In the genomic region with DNA sequence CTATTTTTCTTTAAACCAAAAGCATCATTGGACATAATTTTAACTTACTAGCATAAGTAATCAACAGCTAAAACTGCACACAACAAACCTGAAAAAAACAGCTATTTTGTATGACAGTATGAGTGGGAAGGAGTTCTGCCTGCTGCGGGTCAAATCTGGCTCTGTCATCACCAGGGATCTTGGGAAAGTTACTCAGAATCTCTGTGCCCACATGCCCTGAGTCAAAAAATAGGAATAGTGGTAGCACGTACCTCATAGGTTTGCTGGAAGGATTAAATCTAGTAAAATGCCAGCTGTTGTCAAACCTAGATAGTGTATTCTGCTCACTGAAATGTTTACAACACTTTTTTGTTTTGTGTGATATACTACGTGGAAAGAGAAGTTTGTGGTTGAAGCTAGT, we compare ENCODE assay signal across 8 cellular contexts. TPM values are rescaled to one million over a fixed set of nuclear protein-coding genes. Genes with fewer than 3 reads are reported as not detected.
DNase-seq lines count a peak whose midpoint lies in the region; FAIRE-seq and TF ChIP-seq lines count a peak whose summit lies in the region.

No MANE protein-coding gene starts in this region.

- TF ChIP-seq CTCF in hepatocyte (IDR thresholded peaks at IDR 0.05; ENCODE audit: poor library complexity) (no peak), spleen (IDR thresholded peaks at IDR 0.05 in 8 of 11, conservative IDR thresholded peaks at IDR 0.05 in 3 of 11) (no peak)

- peaks cover 25% of the 10 kb centered on the region for H3K36me3 Mint-ChIP-seq in activated CD4-positive, alpha-beta memory T cell treated with anti-CD3 and anti-CD28 coated beads for 36 hours

- no peak overlapping the region for H2AFZ ChIP-seq in hepatocyte

- WGBS in hepatocyte (ENCODE audit: low lambda C conversion rate, missing lambda C conversion rate) = 40% methylated on average over 3 of the region's 3 CpGs
- whole genome bisulfite sequencing in spleen, 5 donors = 36 to 64% (median 41%) methylated on average over 3 of the region's 3 CpGs

- H3K27me3 ChIP-seq in hepatocyte (no peaks in the 10 kb centered on the region), spleen (replicated peaks in 1 of 7) (peaks cover 0 to 18% (median 0%) of the 10 kb centered on the region in 7 donors)

- peak overlapping the region; percentile 87 for H3K4me2 ChIP-seq in hepatocyte

- H3K4me1 Mint-ChIP-seq in activated CD4-positive, alpha-beta memory T cell treated with anti-CD3 and anti-CD28 coated beads for 36 hours (ENCODE audit: low read depth) = peaks cover 41% of the 10 kb centered on the region

- peak overlapping the region; percentile 99 for H3K27ac Mint-ChIP-seq in activated CD4-positive, alpha-beta memory T cell treated with anti-CD3 and anti-CD28 coated beads for 36 hours

- H3K27ac ChIP-seq in hepatocyte (peak overlapping the region; percentile 96), spleen (peak overlapping the region in 6 of 8 donors; percentile 90 to 95 (median 94))

- TF ChIP-seq POLR2A in spleen (IDR thresholded peaks at IDR 0.05) (no peak), H54 (IDR thresholded peaks at IDR 0.05; ENCODE audit: low read depth, low read length) (no peak)

- CTCF ChIA-PET in activated CD4-positive, alpha-beta memory T cell treated with anti-CD3 and anti-CD28 coated beads for 36 hours (lab: Charles Lee) = interaction anchor here (0.6 to 2.7 kb wide), 5 partner anchors 9 to 569 kb away, joined by 3 to 21 read pairs (median 4); no protein-coding TSS in a partner anchor

- POLR2A ChIA-PET in activated CD4-positive, alpha-beta memory T cell treated with anti-CD3 and anti-CD28 coated beads for 36 hours (lab: Charles Lee) = interaction anchor here (0.8 to 5.5 kb wide), 7 partner anchors 9 to 396 kb away, joined by 3 to 54 read pairs (median 5); a partner anchor contains a TSS

- H3K4me3 Mint-ChIP-seq in activated CD4-positive, alpha-beta memory T cell treated with anti-CD3 and anti-CD28 coated beads for 36 hours = peak overlapping the region; percentile 94

- H3K4me1 ChIP-seq in hepatocyte (ENCODE audit: insufficient read depth) = peaks cover 6% of the 10 kb centered on the region
- peaks cover 14 to 37% (median 23%) of the 10 kb centered on the region in 6 donors for H3K4me1 ChIP-seq in spleen

- no peaks in the 10 kb centered on the region for H4K20me1 ChIP-seq in hepatocyte (ENCODE audit: insufficient read depth, poor library complexity, severe bottlenecking)

- peak; percentile 6 for DNase-seq in HCEC 1CT
- peak; percentile 18 for DNase-seq in activated CD4-positive, alpha-beta memory T cell treated with anti-CD3 and anti-CD28 coated beads for 36 hours
- DNase-seq in hepatocyte (ENCODE audit: low spot score) = no peak
- DNase-seq in spleen = no peak
- no peak for DNase-seq in GF-D8 (lab: John Stamatoyannopoulos, UW)
- DNase-seq in NCI-H2029 treated with DMSO at 0.1 percent for 48 hours (lab: John Stamatoyannopoulos, UW) = no peak
- DNase-seq in H54 (ENCODE audit: insufficient read length, low spot score) = no peak
- DNase-seq in COLO829 (ENCODE audit: low spot score) = no peak

- peaks cover 25% of the 10 kb centered on the region for H3K79me2 ChIP-seq in hepatocyte

- intact Hi-C loops in activated CD4-positive, alpha-beta memory T cell treated with anti-CD3 and anti-CD28 coated beads for 36 hours (cut with micrococcal nuclease) = loop anchor here (10.0 kb wide), 1 partner anchor 702 kb away; a partner anchor contains a TSS
- intact Hi-C loops in spleen (cut with DNase I; ENCODE audit: low total_unique reads) = no loop called here

- H3K27me3 Mint-ChIP-seq in activated CD4-positive, alpha-beta memory T cell treated with anti-CD3 and anti-CD28 coated beads for 36 hours = no peaks in the 10 kb centered on the region

- peak overlapping the region; percentile 47 for H3K4me3 ChIP-seq in hepatocyte
- H3K4me3 ChIP-seq in spleen = peak overlapping the region; percentile 54 to 88 (median 64)

- H3K9me3 ChIP-seq in hepatocyte (ENCODE audit: low read depth) (no peaks in the 10 kb centered on the region), spleen (no peaks in the 10 kb centered on the region)

- H3K36me3 ChIP-seq in hepatocyte (replicated peaks; ENCODE audit: insufficient read depth, low read depth) = no peaks in the 10 kb centered on the region
- peaks cover 0 to 30% (median 6%) of the 10 kb centered on the region in 6 donors for H3K36me3 ChIP-seq in spleen

- no peaks in the 10 kb centered on the region for H3K9me2 ChIP-seq in hepatocyte (replicated peaks; ENCODE audit: insufficient read depth)

- no peaks in the 10 kb centered on the region for H3K9me3 Mint-ChIP-seq in activated CD4-positive, alpha-beta memory T cell treated with anti-CD3 and anti-CD28 coated beads for 36 hours

- FAIRE-seq in H54 (lab: Jason Lieb, UNC) = no peak

RNA-seq across cellular contexts. Expression of a gene that starts 1.1 kb away (rescaled TPM):
- 10 to 100 TPM; 12.4 to 14.0 TPM for total RNA-seq in activated CD4-positive, alpha-beta memory T cell treated with anti-CD3 and anti-CD28 coated beads for 36 hours
- total RNA-seq in hepatocyte (41.1 and 45.2 TPM in 2 replicates), spleen (10 to 100 TPM; 18.8 to 29.0 (median 25.3) TPM)
- polyA plus RNA-seq in hepatocyte (31.2 and 31.5 TPM in 2 replicates), spleen (10 to 100 TPM; 12.4 to 16.6 (median 14.4) TPM)

RNA-seq across cellular contexts. Expression of a gene that starts 33.9 kb away (rescaled TPM):
- 10 to 100 TPM; 35.6 to 35.7 TPM for total RNA-seq in activated CD4-positive, alpha-beta memory T cell treated with anti-CD3 and anti-CD28 coated beads for 36 hours
- total RNA-seq in hepatocyte = 47.7 and 61.8 TPM in 2 replicates
- 25.1 and 26.5 TPM in 2 replicates for polyA plus RNA-seq in hepatocyte
- total RNA-seq in spleen = 10 to 100 TPM; 44.9 to 80.9 (median 56.1) TPM
- polyA plus RNA-seq in spleen = 10 to 100 TPM; 18.5 to 29.8 (median 19.5) TPM

RNA-seq across cellular contexts. Expression of a gene that starts 44.7 kb away (rescaled TPM):
- not detected for total RNA-seq in activated CD4-positive, alpha-beta memory T cell treated with anti-CD3 and anti-CD28 coated beads for 36 hours
- not detected in 2 replicates for total RNA-seq in hepatocyte
- polyA plus RNA-seq in hepatocyte = not detected in 2 replicates
- under 1 TPM in 3 of 7 donors, not detected in 4; 0.13 to 0.33 (median 0.17) TPM for total RNA-seq in spleen
- under 1 TPM in 1 of 3 donors, not detected in 2; 0.10 TPM for polyA plus RNA-seq in spleen

Comparison
In these comparisons a context has a peak if more than half of its experiments do, and no peak if none do; other contexts are left out.
1. DNase-seq: peak in HCEC 1CT (single experiment) and activated CD4-positive, alpha-beta memory T cell treated with anti-CD3 and anti-CD28 coated beads for 36 hours (single experiment); none in hepatocyte (single experiment), spleen (single experiment), GF-D8 (single experiment), NCI-H2029 treated with DMSO at 0.1 percent for 48 hours (single experiment), H54 (single experiment) and COLO829 (single experiment).